ENCODE assay signal across 8 cellular contexts in the genomic region with DNA sequence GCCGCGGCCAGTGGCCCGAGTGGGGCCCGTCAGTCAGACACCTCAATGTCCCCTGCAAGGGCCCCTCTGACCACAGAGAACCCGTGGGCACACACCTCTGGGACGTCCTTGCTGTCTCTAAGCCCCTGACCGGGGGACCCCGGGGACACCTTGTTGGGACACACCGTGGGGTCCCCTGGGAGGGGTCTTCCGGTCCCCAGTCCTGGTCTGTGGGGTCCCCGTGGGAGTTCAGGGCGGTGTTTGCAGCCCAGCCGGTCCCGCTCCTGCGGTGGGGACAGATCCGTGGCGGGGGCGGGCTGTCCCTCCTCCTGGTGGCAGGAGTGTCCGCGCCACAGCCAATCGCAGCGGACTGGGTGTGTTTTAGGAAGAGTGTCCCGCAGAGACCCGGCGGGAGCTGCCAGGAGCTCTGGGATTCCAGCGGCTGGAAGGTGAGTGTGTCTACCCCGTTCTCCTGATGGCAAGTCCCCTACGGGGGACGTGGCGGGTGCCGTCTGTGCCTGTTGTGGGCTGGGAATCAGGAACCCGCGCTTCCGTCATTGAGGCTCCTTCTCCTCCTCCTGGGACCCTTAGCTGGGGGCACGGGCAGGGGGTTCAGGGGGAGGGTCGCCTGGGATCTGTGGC. TPM values are rescaled to one million over a fixed set of nuclear protein-coding genes. Genes with fewer than 3 reads are reported as not detected.
DNase-seq lines count a peak whose midpoint lies in the region; ATAC-seq and TF ChIP-seq lines count a peak whose summit lies in the region.

No MANE protein-coding gene starts in this region.

- peak overlapping the region; percentile 100 for H2BK15ac ChIP-seq in neuronal stem cell (ENCODE audit: low read length)

- peak overlapping the region; percentile 99 for H2BK120ac ChIP-seq in neuronal stem cell (ENCODE audit: low read depth, low read length)

- no CpG with 5 or more reads among the region's 36 CpGs for WGBS in neuronal stem cell (ENCODE audit: extremely low coverage in 2 of 2, insufficient read length in 2 of 2, insufficient replicate concordance in 1 of 2), 2 donors

- peak overlapping the region; percentile 92 for H4K91ac ChIP-seq in neuronal stem cell (ENCODE audit: low read depth, low read length, poor library complexity)

- H3K79me1 ChIP-seq in neuronal stem cell (ENCODE audit: low read depth, low read length), result peaks cover 8% of the 10 kb centered on the region

- peak overlapping the region; percentile 96 for H3K4me2 ChIP-seq in neuronal stem cell (ENCODE audit: insufficient read depth, low read length, poor library complexity, severe bottlenecking)

- TF ChIP-seq CTCF in AG09309 (IDR thresholded peaks at IDR 0.05; ENCODE audit: control insufficient read depth, insufficient read depth, low read depth, low read length, missing control alignments) (no peak), fibroblast of villous mesenchyme (IDR thresholded peaks at IDR 0.05; ENCODE audit: insufficient read depth, low read depth, low read length) (no peak)

- peak overlapping the region; percentile 99 for H2BK5ac ChIP-seq in neuronal stem cell (ENCODE audit: low read length)

- no peaks in the 10 kb centered on the region for H3K36me3 ChIP-seq in neuronal stem cell (replicated peaks in 1 of 2; ENCODE audit: control insufficient read depth in 2 of 2, insufficient read depth in 2 of 2, low read length in 2 of 2)

- H2AFZ ChIP-seq in neuronal stem cell (ENCODE audit: low read length), result peak overlapping the region; percentile 86

- no peak overlapping the region for H4K8ac ChIP-seq in neuronal stem cell (ENCODE audit: low read depth, low read length)

- peak overlapping the region; percentile 96 for H3K9ac ChIP-seq in neuronal stem cell (ENCODE audit: low read depth, low read length, poor library complexity)

- peak overlapping the region; percentile 55 for H3K23ac ChIP-seq in neuronal stem cell (ENCODE audit: low read depth, low read length, poor library complexity)

- ATAC-seq in GM19438 (IDR thresholded peaks at IDR 0.05; ENCODE audit: low read depth, unreplicated experiment), result peak; percentile 79

- H3K4me1 ChIP-seq in neuronal stem cell (ENCODE audit: control insufficient read depth in 2 of 2, insufficient read depth in 1 of 2, low read depth in 1 of 2, low read length in 2 of 2), result peaks cover 8 to 12% of the 10 kb centered on the region in 2 donors

- DNase-seq in AG09309 (ENCODE audit: low read depth) (no peak), HT-29 (ENCODE audit: low spot score) (peak; percentile 68), fibroblast of villous mesenchyme (ENCODE audit: low read depth) (peak; percentile 48), neuronal stem cell (ENCODE audit: low spot score) (peak; percentile 56), substantia nigra (lab: John Stamatoyannopoulos, UW) (no peak), SW 1271 (lab: John Stamatoyannopoulos, UW) (no peak)
- peak; percentile 59 for DNase-seq in activated T-cell treated with anti-CD3 and anti-CD28 coated beads, Interleukin-2, amount 50 U/mL, for 1 hour

- peak overlapping the region; percentile 46 for H3K4me3 ChIP-seq in AG09309 (ENCODE audit: control insufficient read depth, low read depth, low read length)
- peak overlapping the region; percentile 73 for H3K4me3 ChIP-seq in fibroblast of villous mesenchyme (ENCODE audit: low read depth, low read length)
- peak overlapping the region; percentile 29 to 92 for H3K4me3 ChIP-seq in neuronal stem cell (ENCODE audit: low read length in 2 of 2)

- H3K27ac ChIP-seq in neuronal stem cell (replicated peaks; ENCODE audit: low read length), result peak overlapping the region; percentile 89
- no peak overlapping the region for H3K27ac ChIP-seq in substantia nigra (ENCODE audit: low read depth, low read length, poor library complexity, severe bottlenecking)

- no peak overlapping the region for H2BK12ac ChIP-seq in neuronal stem cell (ENCODE audit: low read length)

- H3K14ac ChIP-seq in neuronal stem cell (ENCODE audit: low read length), result no peak overlapping the region

- H3K27me3 ChIP-seq in neuronal stem cell (ENCODE audit: control insufficient read depth in 3 of 3, insufficient read depth in 3 of 3, low read depth in 1 of 3, low read length in 3 of 3), result peaks cover 0 to 5% (median 0%) of the 10 kb centered on the region in 3 experiments

- H3K4ac ChIP-seq in neuronal stem cell (ENCODE audit: low read length), result no peak overlapping the region

- no peaks in the 10 kb centered on the region for H3K9me3 ChIP-seq in neuronal stem cell (replicated peaks in 1 of 2; ENCODE audit: control insufficient read depth in 2 of 2, insufficient read depth in 1 of 2, low read depth in 1 of 2, low read length in 2 of 2)

- peak overlapping the region; percentile 100 for H2AK5ac ChIP-seq in neuronal stem cell (ENCODE audit: low read depth, low read length)

- peak overlapping the region; percentile 99 for H3K18ac ChIP-seq in neuronal stem cell (ENCODE audit: low read length)

RNA-seq across cellular contexts. Expression of a gene that starts 5.1 kb away (rescaled TPM):
- 58.2 and 68.3 TPM in 2 replicates for total RNA-seq in HT-29 (2014; rRNA removed; shearing (Covaris generic))
- 8.2 and 13.2 TPM in 2 replicates for total RNA-seq in fibroblast of villous mesenchyme
- 32.6 TPM for polyA plus RNA-seq in neuronal stem cell (2013, experiment 1 of 2)
- 33.7 TPM for polyA plus RNA-seq in neuronal stem cell (2013, experiment 2 of 2)

RNA-seq across cellular contexts. Expression of a gene that starts 42.5 kb away (rescaled TPM):
- total RNA-seq in HT-29 (2014; rRNA removed; shearing (Covaris generic)), result 111 and 120 TPM in 2 replicates
- total RNA-seq in fibroblast of villous mesenchyme, result 25.5 and 39.6 TPM in 2 replicates
- polyA plus RNA-seq in neuronal stem cell (2013, experiment 1 of 2), result 42.2 TPM
- 42.0 TPM for polyA plus RNA-seq in neuronal stem cell (2013, experiment 2 of 2)

Comparison
In these comparisons a context has a peak if more than half of its experiments do, and no peak if none do; other contexts are left out.
1. DNase-seq: peak in HT-29 (single experiment), activated T-cell treated with anti-CD3 and anti-CD28 coated beads, Interleukin-2, amount 50 U/mL, for 1 hour (single experiment), fibroblast of villous mesenchyme (single experiment) and neuronal stem cell (single experiment); none in AG09309 (single experiment), substantia nigra (0 of 49) and SW 1271 (0 of 2).
2. Peak in every context shown above with its lines, with median percentiles within 50 percentile points of each other: H3K4me3 ChIP-seq.